ENCODE assay signal across 23 cellular contexts in genomic region chr1:53480678-53481077, GRCh38. TPM values are rescaled to one million over a fixed set of nuclear protein-coding genes. Genes with fewer than 3 reads are reported as not detected.
"Had no signal": no experiment of that assay in that cellular context is flagged by ENCODE, and none has a peak within 500 bp of the region (broad histone marks: within the 10 kb centered on the region; RNA-seq: fewer than 3 reads in every experiment).

No MANE protein-coding gene starts in this region.

- H3K36me3 Mint-ChIP-seq: naive thymus-derived CD4-positive, alpha-beta T cell had no signal

- H3K27ac ChIP-seq: dorsolateral prefrontal cortex, hepatocyte, parathyroid adenoma, prostate gland, skin epidermis had no signal

- H3K4me3 Mint-ChIP-seq: naive thymus-derived CD4-positive, alpha-beta T cell; nephron progenitor cell had no signal

- H3K27ac Mint-ChIP-seq: naive thymus-derived CD4-positive, alpha-beta T cell; nephron progenitor cell had no signal

- ATAC-seq: naive thymus-derived CD4-positive, alpha-beta T cell; sciatic nerve had no signal

- H3K4me1 ChIP-seq: parathyroid adenoma, prostate gland had no signal

- H3K4me2 ChIP-seq: hepatocyte had no signal

- H3K4me3 ChIP-seq: dorsolateral prefrontal cortex, hepatocyte, prostate gland, skin epidermis had no signal

- H2AFZ ChIP-seq: hepatocyte, parathyroid adenoma had no signal

- H3K9me3 Mint-ChIP-seq: nephron progenitor cell had no signal

- H3K79me2 ChIP-seq: hepatocyte, parathyroid adenoma had no signal

- H3K9me3 ChIP-seq: prostate gland had no signal

- DNase-seq: cortex of kidney; dorsolateral prefrontal cortex; effector CD8-positive, alpha-beta T cell; foreskin melanocyte; head of caudate nucleus; naive thymus-derived CD4-positive, alpha-beta T cell; nephron progenitor cell; stimulated activated CD4-positive, alpha-beta T cell treated with anti-CD3 and anti-CD28 coated beads, Interleukin-12 subunit alpha, Interleukin-12 subunit beta, amount 100 ng/mL, for 4 hours; stimulated activated naive CD4-positive, alpha-beta T cell treated with Interleukin-2 at 50 U/mL for 16 hours; trophoblast cell had no signal

- H3K36me3 ChIP-seq: prostate gland had no signal

- H3K27me3 ChIP-seq: hepatocyte had no signal

RNA-seq across cellular contexts. Expression of gene DMRTB1, which starts 21.5 kb away (rescaled TPM):
- total RNA-seq: hepatocyte; kidney epithelial cell; liver; lung microvascular endothelial cell; mesenteric fat pad; mononuclear cell; naive thymus-derived CD4-positive, alpha-beta T cell; omental fat pad; renal cortical epithelial cell; sciatic nerve; urinary bladder had no signal
